Comparison of ENCODE assay signal across 8 cellular contexts in the genomic region with DNA sequence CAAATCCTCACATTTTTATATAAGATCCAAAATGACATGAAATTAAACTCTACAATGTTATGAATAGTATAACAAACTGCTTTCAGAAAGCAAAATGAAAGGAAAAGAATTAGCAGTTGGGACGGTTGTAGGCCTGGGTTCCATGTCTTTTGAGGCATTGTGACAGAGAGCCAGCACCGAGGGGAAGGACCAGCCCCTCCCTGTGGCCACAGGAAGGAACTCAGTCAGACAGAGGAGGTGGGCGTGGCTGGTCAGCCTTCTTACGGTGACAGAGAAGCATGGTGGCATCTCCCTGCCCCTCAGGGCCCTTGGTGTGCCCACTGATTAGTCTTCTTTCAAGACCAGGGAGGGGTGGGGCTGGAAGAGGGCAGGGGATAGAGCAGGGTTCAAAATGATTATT. TPM values are rescaled to one million over a fixed set of nuclear protein-coding genes. Genes with fewer than 3 reads are reported as not detected.
DNase-seq lines count a peak whose midpoint lies in the region; ATAC-seq, FAIRE-seq and TF ChIP-seq lines count a peak whose summit lies in the region.

No MANE protein-coding gene starts in this region.

- peak in 7 of 12 donors; percentile 7 to 43 (median 36) for TF ChIP-seq CTCF in heart left ventricle (IDR thresholded peaks at IDR 0.05)
- peak in 2 of 7 experiments; percentile 9 to 21 for TF ChIP-seq CTCF in stomach (IDR thresholded peaks at IDR 0.05)

- H3K9me3 ChIP-seq in heart left ventricle (no peaks in the 10 kb centered on the region), stomach (no peaks in the 10 kb centered on the region)

- H3K36me3 ChIP-seq in heart left ventricle (peaks cover 0 to 48% (median 36%) of the 10 kb centered on the region in 9 donors), stomach (peaks cover 30 to 55% (median 47%) of the 10 kb centered on the region in 4 donors)

- H3K27ac ChIP-seq in heart left ventricle (peak overlapping the region in 1 of 12 donors; percentile 24), stomach (no peak overlapping the region)

- intact Hi-C loops in heart left ventricle (cut with DNase I) (loop anchor here in 5 of 10 donors (5.0 to 10.0 kb wide), 4 partner anchors 57 to 417 kb away; no protein-coding TSS in a partner anchor), stomach (cut with DNase I; ENCODE audit: low total_unique reads) (loop anchor here (5.0 kb wide), 1 partner anchor 92 kb away; no protein-coding TSS in a partner anchor)

- no peak for TF ChIP-seq POLR2A in H54 (IDR thresholded peaks at IDR 0.05; ENCODE audit: low read depth, low read length)
- TF ChIP-seq POLR2A in heart left ventricle (IDR thresholded peaks at IDR 0.05) = no peak
- no peak for TF ChIP-seq POLR2A in stomach (IDR thresholded peaks at IDR 0.05)

- WGBS in heart left ventricle, 4 donors = 21 to 32% (median 25%) methylated on average over 4 of the region's 4 CpGs
- WGBS in stomach, 5 donors = 21 to 29% (median 25%) methylated on average over 4 of the region's 4 CpGs

- TF ChIP-seq EP300 in stomach (IDR thresholded peaks at IDR 0.05) = no peak

- H3K4me3 ChIP-seq in heart left ventricle (no peak overlapping the region), stomach (no peak overlapping the region)

- H3K4me1 ChIP-seq in heart left ventricle (peaks cover 3 to 56% (median 26%) of the 10 kb centered on the region in 12 donors), stomach (peaks cover 14 to 46% (median 27%) of the 10 kb centered on the region in 4 donors)

- no peak for FAIRE-seq in H54 (lab: Jason Lieb, UNC)

- H3K27me3 ChIP-seq in heart left ventricle (no peaks in the 10 kb centered on the region), stomach (no peaks in the 10 kb centered on the region)

- peak in 3 of 4 donors; percentile 42 to 73 (median 51) for ATAC-seq in heart left ventricle
- ATAC-seq in HG03039 (IDR thresholded peaks at IDR 0.05; ENCODE audit: unreplicated experiment) = no peak

- DNase-seq in EL (peak; percentile 48), H54 (ENCODE audit: insufficient read length, low spot score) (peak; percentile 63), NCI-H510A treated with DMSO at 0.1 percent for 48 hours (lab: John Stamatoyannopoulos, UW) (peak; percentile 28), activated T-cell treated with anti-CD3 and anti-CD28 coated beads for 48 hours (ENCODE audit: low read depth) (peak; percentile 21), heart left ventricle (peak in 4 of 5 donors; percentile 54 to 76 (median 70)), stomach (peak; percentile 59), occipital lobe (lab: John Stamatoyannopoulos, UW) (no peak)

RNA-seq across cellular contexts. Expression of a gene that starts 5.7 kb away (rescaled TPM):
- total RNA-seq in heart left ventricle (10 to 100 TPM in 1 of 9 donors, 1 to 10 TPM in 8; 6.8 to 10.5 (median 8.6) TPM), stomach (10 to 100 TPM in 1 of 5 donors, 1 to 10 TPM in 3, not detected in 1; 2.4 to 11.0 (median 5.3) TPM), occipital lobe (4.2 TPM)
- polyA plus RNA-seq in heart left ventricle (1 to 10 TPM; 5.6 to 5.8 TPM), stomach (1 to 10 TPM; 1.4 to 2.7 (median 2.2) TPM)

RNA-seq across cellular contexts. Expression of a gene that starts 6.4 kb away (rescaled TPM):
- 10 to 100 TPM; 20.3 to 61.9 (median 34.4) TPM for total RNA-seq in heart left ventricle
- polyA plus RNA-seq in heart left ventricle = 10 to 100 TPM; 25.5 to 60.7 TPM
- total RNA-seq in stomach = 10 to 100 TPM in 2 of 5 donors, 1 to 10 TPM in 3; 4.1 to 54.0 (median 8.1) TPM
- 10 to 100 TPM; 18.9 to 28.6 (median 28.0) TPM for polyA plus RNA-seq in stomach
- total RNA-seq in occipital lobe = 5.0 TPM

RNA-seq across cellular contexts. Expression of a gene that starts 23.9 kb away (rescaled TPM):
- not detected for total RNA-seq in heart left ventricle
- not detected for polyA plus RNA-seq in heart left ventricle
- 10 to 100 TPM in 1 of 5 donors, under 1 TPM in 1, not detected in 3; 0.73 to 18.0 TPM for total RNA-seq in stomach
- polyA plus RNA-seq in stomach = under 1 TPM in 1 of 3 donors, not detected in 2; 0.08 TPM
- total RNA-seq in occipital lobe = not detected

RNA-seq across cellular contexts. Expression of a gene that starts 30.8 kb away (rescaled TPM):
- total RNA-seq in heart left ventricle = 10 to 100 TPM; 24.2 to 84.7 (median 60.9) TPM
- polyA plus RNA-seq in heart left ventricle = 10 to 100 TPM; 22.1 to 45.3 TPM
- total RNA-seq in stomach = 100 to 1,000 TPM in 1 of 5 donors, 10 to 100 TPM in 4; 19.3 to 140 (median 43.3) TPM
- 10 to 100 TPM in 2 of 3 donors, 1 to 10 TPM in 1; 8.1 to 24.0 (median 15.5) TPM for polyA plus RNA-seq in stomach
- total RNA-seq in occipital lobe = 12.6 TPM
